ENCODE assay signal across 29 cellular contexts in the genomic region with DNA sequence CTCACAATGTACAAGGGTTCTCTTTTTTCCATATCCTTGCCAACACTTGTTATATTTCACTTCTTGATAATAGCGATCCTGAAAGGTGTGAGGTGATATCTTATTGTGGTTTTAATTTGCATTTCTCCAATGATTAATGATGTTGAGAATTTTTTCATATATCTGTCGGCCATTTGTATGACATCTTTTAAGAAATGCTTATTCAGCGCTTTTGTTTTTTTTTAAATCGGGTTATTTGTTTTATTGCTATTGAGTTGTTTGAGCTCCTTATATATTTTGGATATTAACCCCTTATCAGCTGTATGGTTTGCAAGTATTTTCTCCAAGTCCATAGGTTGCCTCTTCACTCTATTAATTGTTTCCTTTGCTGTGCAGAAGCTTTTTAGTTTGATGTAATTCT.
"Had no signal": no experiment of that assay in that cellular context is flagged by ENCODE, and none has a peak within 500 bp of the region (broad histone marks: within the 10 kb centered on the region; RNA-seq: fewer than 3 reads in every experiment).

No MANE protein-coding gene starts in this region.

- H3K27me3 ChIP-seq: ascending aorta, cardiac muscle cell had no signal

- H3K4me1 ChIP-seq: ascending aorta had no signal

- DNase-seq: activated B cell treated with CpG ODN at 0.5 μM for 24 hours; activated CD4-positive, alpha-beta memory T cell treated with anti-CD3 and anti-CD28 coated beads, Interleukin-2, amount 10 ng/mL, durations not matched to agents 7 days and 5 days; activated CD4-positive, alpha-beta T cell treated with anti-CD3 and anti-CD28 coated beads for 4 hours; activated CD4-positive, alpha-beta T cell treated with anti-CD3 and anti-CD28 coated beads, Interleukin-2, amount 10 ng/mL, durations not matched to agents 7 days and 5 days; activated CD4-positive, alpha-beta T cell treated with anti-CD3 and anti-CD28 coated beads, Interleukin-2, amount 50 U/mL, for 48 hours; activated CD4-positive, CD25-positive, alpha-beta regulatory T cell treated with anti-CD3 and anti-CD28 coated beads, Interleukin-2, amount 50 U/mL, for 72 hours; activated CD8-positive, alpha-beta memory T cell treated with anti-CD3 and anti-CD28 coated beads for 24 hours; activated CD8-positive, alpha-beta memory T cell treated with anti-CD3 and anti-CD28 coated beads, Interleukin-2, amount 10 ng/mL, durations not matched to agents 7 days and 5 days; activated CD8-positive, alpha-beta memory T cell treated with anti-CD3 and anti-CD28 coated beads, Interleukin-2, amount 50 U/mL, for 48 hours; activated CD8-positive, alpha-beta T cell treated with anti-CD3 and anti-CD28 coated beads, Interleukin-2, amount 10 ng/mL, durations not matched to agents 7 days and 5 days; activated effector memory CD4-positive, alpha-beta T cell treated with Interleukin-2 at 50 U/mL for 16 hours; activated gamma-delta T cell; activated naive CD4-positive, alpha-beta T cell treated with anti-CD3 and anti-CD28 coated beads, Interleukin-2, amount 10 ng/mL, durations not matched to agents 7 days and 5 days; activated naive CD4-positive, alpha-beta T cell treated with Interleukin-2 at 50 U/mL for 16 hours; activated naive CD8-positive, alpha-beta T cell treated with anti-CD3 and anti-CD28 coated beads, Interleukin-2, amount 10 ng/mL, durations not matched to agents 7 days and 5 days; activated naive CD8-positive, alpha-beta T cell treated with anti-CD3 and anti-CD28 coated beads, Interleukin-2, amount 50 U/mL, for 24 hours; activated T-cell treated with anti-CD3 and anti-CD28 coated beads, Interleukin-2, amount 50 U/mL, for 24 hours; activated T-cell treated with anti-CD3 and anti-CD28 coated beads, Interleukin-2, amount 50 U/mL, for 48 hours; amygdala; anterior cingulate cortex; caudate nucleus; cerebellar nuclear complex; T-helper 2 cell; T-helper 9 cell had no signal

- H3K9me3 ChIP-seq: ascending aorta had no signal

- H3K4me3 ChIP-seq: ascending aorta, cardiac muscle cell had no signal

- H3K27ac ChIP-seq: ascending aorta, cardiac muscle cell, VCaP had no signal

- H3K36me3 ChIP-seq: ascending aorta, cardiac muscle cell had no signal

- FAIRE-seq: bronchial epithelial cell, TTC549 had no signal

- ATAC-seq: activated CD8-positive, alpha-beta memory T cell treated with anti-CD3 and anti-CD28 coated beads, Interleukin-2, amount 10 ng/mL, durations not matched to agents 7 days and 5 days; activated CD8-positive, alpha-beta T cell treated with anti-CD3 and anti-CD28 coated beads, Interleukin-2, amount 10 ng/mL, durations not matched to agents 7 days and 5 days; activated naive CD8-positive, alpha-beta T cell treated with anti-CD3 and anti-CD28 coated beads, Interleukin-2, amount 50 U/mL, for 24 hours had no signal
